Comparison of ENCODE assay signal across 1 cellular context in the genomic region with DNA sequence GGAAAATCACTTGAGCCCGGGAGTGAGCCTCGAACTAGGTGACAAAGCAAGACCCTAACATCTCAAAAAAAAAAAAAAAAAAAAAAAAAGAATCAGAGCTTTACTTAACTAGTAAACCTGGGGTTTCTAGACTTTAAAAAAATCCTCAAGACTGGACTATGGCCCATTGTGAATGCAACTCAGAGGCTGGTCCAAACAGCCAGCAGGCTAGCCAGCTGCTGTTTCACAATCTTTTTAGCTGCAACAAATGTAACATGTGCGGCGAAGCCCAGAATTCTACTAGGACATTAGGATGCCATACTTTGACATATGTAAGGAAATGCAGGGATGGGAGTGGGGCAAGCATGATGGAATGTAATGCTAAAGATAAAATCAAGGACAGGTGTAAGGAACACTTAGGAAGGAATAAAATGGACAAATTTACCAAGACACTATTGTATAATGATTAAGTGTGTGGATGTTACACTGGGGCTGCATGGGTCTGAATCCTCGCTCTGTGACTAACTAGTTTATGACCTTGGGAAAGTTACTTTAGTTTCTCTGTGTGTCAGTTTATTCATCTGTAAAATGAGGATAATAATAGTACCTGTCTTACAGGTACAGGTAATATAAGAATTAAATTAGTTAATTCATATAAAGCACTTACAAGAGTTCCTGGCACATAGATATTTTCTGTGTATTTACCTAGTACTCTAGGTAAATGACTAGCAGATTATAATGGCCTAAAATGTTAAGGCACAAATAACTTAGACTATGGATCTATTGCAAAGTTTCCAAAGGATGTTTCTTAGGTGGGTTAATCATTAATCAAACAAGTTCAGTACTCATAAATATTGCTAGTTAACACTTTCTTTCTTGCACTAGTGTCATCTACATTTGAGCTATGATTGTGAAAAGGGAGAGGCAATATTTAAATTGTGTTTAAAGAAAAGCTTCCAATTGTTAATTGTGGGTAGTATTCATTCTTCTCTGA.
TF ChIP-seq lines count a peak whose summit lies in the region.

No MANE protein-coding gene starts in this region.

TF ChIP-seq in HepG2, 621 proteins besides CTCF, POLR2A, EP300 and RAD21:
- TF ChIP-seq SNRNP70 (IDR thresholded peaks at IDR 0.05; ENCODE audit: low read depth, low read length), result no peak
- no peak for TF ChIP-seq ZNF567 (CRISPR knock-in tag; IDR thresholded peaks at IDR 0.05; ENCODE audit: borderline replicate concordance)
- no peak for TF ChIP-seq ZNF224 (CRISPR knock-in tag; IDR thresholded peaks at IDR 0.05)
- TF ChIP-seq HNF1A (IDR thresholded peaks at IDR 0.05; ENCODE audit: low read depth), result peak; percentile 74
- TF ChIP-seq HNF1A (CRISPR knock-in tag; IDR thresholded peaks at IDR 0.05; ENCODE audit: borderline replicate concordance), result no peak
- no peak for TF ChIP-seq ZNF276 (CRISPR knock-in tag; IDR thresholded peaks at IDR 0.05; ENCODE audit: low read depth)
- TF ChIP-seq HNRNPUL1 (IDR thresholded peaks at IDR 0.05; ENCODE audit: low read depth, low read length), result peak; percentile 92
- peak; percentile 66; the same call in 1 of the 2 replicates for TF ChIP-seq CEBPB (IDR thresholded peaks at IDR 0.05; ENCODE audit: borderline replicate concordance, low read depth, low read length)
- peak; percentile 74 for TF ChIP-seq ZNF652 (CRISPR knock-in tag; IDR thresholded peaks at IDR 0.05; ENCODE audit: borderline replicate concordance, low read depth)
- TF ChIP-seq ZFY (CRISPR knock-in tag; IDR thresholded peaks at IDR 0.05), result no peak
- TF ChIP-seq ZBTB44 (CRISPR knock-in tag; IDR thresholded peaks at IDR 0.05), result no peak
- no peak for TF ChIP-seq ZNF274 (CRISPR knock-in tag; IDR thresholded peaks at IDR 0.05)
